Comparison of ENCODE assay signal across 20 cellular contexts in genomic region chr4:98993419-98994071, GRCh38. TPM values are rescaled to one million over a fixed set of nuclear protein-coding genes. Genes with fewer than 3 reads are reported as not detected.
DNase-seq lines count a peak whose midpoint lies in the region; ATAC-seq and TF ChIP-seq lines count a peak whose summit lies in the region.
"Had no signal": no experiment of that assay in that cellular context is flagged by ENCODE, and none has a peak within 500 bp of the region (broad histone marks: within the 10 kb centered on the region; RNA-seq: fewer than 3 reads in every experiment).

No MANE protein-coding gene starts in this region.

- DNase-seq in Right ventricle myocardium superior, result peak; percentile 68
- DNase-seq in cardiac septum (ENCODE audit: low spot score), result no peak
- DNase-seq in left ventricle myocardium inferior, result peak; percentile 34
- DNase-seq in right lobe of liver, result peak in 2 of 3 donors; percentile 49 to 57
- DNase-seq in psoas muscle, result peak; percentile 18 to 48
- no peak for DNase-seq in kidney glomerular epithelial cell (lab: John Stamatoyannopoulos, UW)
- DNase-seq in NCI-H187 (lab: John Stamatoyannopoulos, UW), result no peak
- no peak for DNase-seq in NCI-H1092 (lab: John Stamatoyannopoulos, UW)
- DNase-seq: BE2C, DMS79, H9, HFFc6, KBM-7, MM.1S, NCI-H1048, NCI-H1436, NCI-H1930, NCI-H69, PC-9 had no signal

- TF ChIP-seq POLR2A in right lobe of liver (IDR thresholded peaks at IDR 0.05), result no peak

- H3K27me3 ChIP-seq in left ventricle myocardium inferior (ENCODE audit: low read depth), result no peaks in the 10 kb centered on the region
- no peaks in the 10 kb centered on the region for H3K27me3 ChIP-seq in right lobe of liver
- H3K27me3 ChIP-seq in psoas muscle (ENCODE audit: insufficient read depth in 3 of 3, low read length in 2 of 3), result no peaks in the 10 kb centered on the region
- H3K27me3 ChIP-seq: BE2C had no signal

- H3K36me3 ChIP-seq in left ventricle myocardium inferior (no peaks in the 10 kb centered on the region), right lobe of liver (no peaks in the 10 kb centered on the region), psoas muscle (ENCODE audit: insufficient read depth in 1 of 2, low read depth in 1 of 2) (no peaks in the 10 kb centered on the region)
- H3K36me3 ChIP-seq: BE2C had no signal

- H3K4me3 ChIP-seq in left ventricle myocardium inferior, result no peak overlapping the region
- no peak overlapping the region for H3K4me3 ChIP-seq in right lobe of liver
- H3K4me3 ChIP-seq in psoas muscle, result no peak overlapping the region
- H3K4me3 ChIP-seq: PC-9 had no signal

- intact Hi-C loops in Right ventricle myocardium superior (cut with DNase I) (loop anchor here (2.0 kb wide), 2 partner anchors 59 to 67 kb away; no protein-coding TSS in a partner anchor), cardiac septum (cut with DNase I) (loop anchor here (2.0 to 10.0 kb wide), 4 partner anchors 63 to 411 kb away; partner anchors contain the start of genes ADH5 and EIF4E), left ventricle myocardium inferior (cut with micrococcal nuclease) (no loop called here), right lobe of liver (cut with DNase I) (no loop called here), psoas muscle (cut with DNase I) (loop anchor here (2.0 to 10.0 kb wide), 4 partner anchors 59 to 849 kb away; partner anchors contain the start of gene STPG2 (in 1 of the 2))

- H3K27ac ChIP-seq in left ventricle myocardium inferior (replicated peaks), result no peak overlapping the region
- H3K27ac ChIP-seq in right lobe of liver, result no peak overlapping the region
- no peak overlapping the region for H3K27ac ChIP-seq in psoas muscle
- H3K27ac ChIP-seq: PC-9 had no signal

- WGBS in right lobe of liver (ENCODE audit: insufficient coverage, low coverage, low lambda C conversion rate, missing lambda C conversion rate), result 100% methylated on average over 8 of the region's 39 CpGs
- 96 to 97% (median 97%) methylated on average over 35 to 39 of the region's 39 CpGs for WGBS in psoas muscle, 3 donors

- ATAC-seq in Right ventricle myocardium superior (ENCODE audit: poor library complexity) (no peak), right lobe of liver (no peak), psoas muscle (no peak)
- ATAC-seq: A549 had no signal

- TF ChIP-seq CTCF in left ventricle myocardium inferior (IDR thresholded peaks at IDR 0.05; ENCODE audit: borderline replicate concordance) (no peak), right lobe of liver (IDR thresholded peaks at IDR 0.05) (no peak), psoas muscle (IDR thresholded peaks at IDR 0.05) (no peak)

- no peaks in the 10 kb centered on the region for H3K9me3 ChIP-seq in left ventricle myocardium inferior (replicated peaks)
- H3K9me3 ChIP-seq in right lobe of liver, result no peaks in the 10 kb centered on the region
- H3K9me3 ChIP-seq in psoas muscle, result no peaks in the 10 kb centered on the region
- H3K9me3 ChIP-seq: A549, BE2C had no signal

- H3K4me1 ChIP-seq in left ventricle myocardium inferior (peaks cover 33% of the 10 kb centered on the region), right lobe of liver (no peaks in the 10 kb centered on the region), psoas muscle (peaks cover 9% of the 10 kb centered on the region)
- H3K4me1 ChIP-seq: BE2C had no signal

RNA-seq across cellular contexts. Expression of gene METAP1, which starts 2.0 kb away (rescaled TPM):
- total RNA-seq in Right ventricle myocardium superior (57.5 TPM), cardiac septum (56.2 TPM), left ventricle myocardium inferior (50.8 TPM), right lobe of liver (10 to 100 TPM; 12.4 to 16.8 (median 14.9) TPM), psoas muscle (10 to 100 TPM; 18.2 to 36.9 (median 30.0) TPM)
- polyA plus RNA-seq in psoas muscle, result 10 to 100 TPM; 17.1 to 26.4 (median 23.4) TPM

Comparison
In these comparisons a context has a peak if more than half of its experiments do, and no peak if none do; other contexts are left out.
1. DNase-seq: peak in Right ventricle myocardium superior (single experiment), left ventricle myocardium inferior (single experiment), right lobe of liver (2 of 3) and psoas muscle (2 of 2); none in cardiac septum (single experiment), kidney glomerular epithelial cell (single experiment), NCI-H187 (0 of 2) and NCI-H1092 (single experiment).
2. intact Hi-C loops: an anchor here in Right ventricle myocardium superior (2.0 kb wide), cardiac septum (2.0 to 10.0 kb wide) and psoas muscle (2.0 to 10.0 kb wide); none called in left ventricle myocardium inferior and right lobe of liver.